ENCODE assay signal across 8 cellular contexts in the genomic region with DNA sequence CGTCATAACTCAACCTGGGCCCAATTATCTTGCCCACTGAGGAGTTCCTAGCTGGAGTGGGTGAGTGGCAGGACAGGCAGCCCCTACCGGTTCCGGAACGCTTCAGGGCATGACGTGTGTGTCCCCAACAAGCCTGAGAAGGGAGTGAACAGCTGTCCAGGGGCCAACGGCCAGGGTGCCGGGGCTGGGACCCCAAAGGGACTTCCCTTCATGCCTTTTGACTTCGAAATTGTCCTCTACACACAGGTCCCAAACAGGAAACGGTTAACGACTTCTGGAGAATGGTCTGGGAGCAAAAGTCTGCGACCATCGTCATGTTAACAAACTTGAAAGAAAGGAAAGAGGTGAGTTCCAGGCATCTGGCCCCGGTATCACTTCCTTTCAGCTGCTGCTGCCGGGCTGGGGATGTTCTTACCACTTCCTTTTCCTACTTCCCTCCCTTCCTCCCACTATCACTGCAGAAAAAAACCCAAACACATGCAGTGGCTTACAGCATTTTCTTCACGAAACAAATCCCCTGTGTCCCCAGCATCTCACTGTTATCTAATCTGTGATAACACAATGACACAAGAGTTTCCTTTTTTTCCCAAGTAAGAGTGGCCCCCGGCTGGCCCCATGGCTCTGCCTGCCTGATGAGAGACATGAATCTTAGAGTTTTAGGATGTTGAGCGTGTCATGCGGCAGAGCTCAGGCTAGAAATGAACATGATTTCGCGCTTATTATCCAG.
DNase-seq lines count a peak whose midpoint lies in the region; ATAC-seq, FAIRE-seq and TF ChIP-seq lines count a peak whose summit lies in the region.

No MANE protein-coding gene starts in this region.

- ATAC-seq in HG02763 (IDR thresholded peaks at IDR 0.05; ENCODE audit: unreplicated experiment) (peak; percentile 39), upper lobe of left lung (ENCODE audit: low FRiP score in 2 of 2) (peak in 1 of 2 donors; percentile 51)

- in situ Hi-C loops in GM13976 (cut with MboI; ENCODE audit: low sequenced_read_pairs, unreplicated experiment): no loop called here

- no peak for TF ChIP-seq POLR2A in upper lobe of left lung (IDR thresholded peaks at IDR 0.05)

- peak overlapping the region; percentile 99 for H3K27ac ChIP-seq in OCI-LY3 (ENCODE audit: low read length)
- H3K27ac ChIP-seq in angular gyrus (ENCODE audit: low read depth, low read length): peak overlapping the region; percentile 37
- H3K27ac ChIP-seq in upper lobe of left lung: peak overlapping the region; percentile 89 to 92 (median 90)

- no peak for FAIRE-seq in urothelium cell line (lab: Jason Lieb, UNC)

- H3K36me3 ChIP-seq in OCI-LY3 (replicated peaks; ENCODE audit: low read depth, low read length) (peaks cover 60% of the 10 kb centered on the region), upper lobe of left lung (peaks cover 14 to 85% (median 39%) of the 10 kb centered on the region in 4 donors)

- peaks cover 15% of the 10 kb centered on the region; the same call in 1 of the 2 replicates for H3K79me2 ChIP-seq in OCI-LY3 (ENCODE audit: low read length)

- H3K4me2 ChIP-seq in OCI-LY3 (ENCODE audit: low read length): peak overlapping the region; percentile 78

- DNase-seq in GM13976 (ENCODE audit: low spot score): peak; percentile 55
- peak; percentile 12 for DNase-seq in midbrain (lab: John Stamatoyannopoulos, UW)
- DNase-seq in upper lobe of left lung: peak in 1 of 2 donors; percentile 71
- DNase-seq in COLO668 (lab: John Stamatoyannopoulos, UW; ENCODE audit: unreplicated experiment): no peak
- no peak for DNase-seq in urothelium cell line (ENCODE audit: low spot score)

- H3K4me3 ChIP-seq in OCI-LY3 (ENCODE audit: low read length): peak overlapping the region; percentile 53
- H3K4me3 ChIP-seq in upper lobe of left lung: peak overlapping the region in 2 of 4 donors; percentile 9 to 22

- H2AFZ ChIP-seq in OCI-LY3 (ENCODE audit: low read depth, low read length): no peak overlapping the region

- TF ChIP-seq CTCF in GM13976 (IDR thresholded peaks at IDR 0.05; ENCODE audit: borderline replicate concordance, control extremely low read depth, extremely low read depth, insufficient read depth, missing control alignments) (no peak), OCI-LY3 (IDR thresholded peaks at IDR 0.05; ENCODE audit: low read depth, low read length) (no peak), upper lobe of left lung (IDR thresholded peaks at IDR 0.05) (no peak)

- WGBS in upper lobe of left lung, 2 donors: 31 to 45% methylated on average over 18 to 20 of the region's 20 CpGs

- H3K9ac ChIP-seq in OCI-LY3 (ENCODE audit: low read length): peak overlapping the region; percentile 82

- H4K20me1 ChIP-seq in OCI-LY3 (ENCODE audit: insufficient read depth, low read length): no peaks in the 10 kb centered on the region

- H3K9me3 ChIP-seq in OCI-LY3 (ENCODE audit: insufficient read depth, low read length) (no peaks in the 10 kb centered on the region), upper lobe of left lung (no peaks in the 10 kb centered on the region)

- H3K4me1 ChIP-seq in OCI-LY3 (ENCODE audit: low read length) (peaks cover 98% of the 10 kb centered on the region), upper lobe of left lung (peaks cover 24 to 37% (median 32%) of the 10 kb centered on the region in 4 donors)

- no peaks in the 10 kb centered on the region for H3K27me3 ChIP-seq in OCI-LY3 (ENCODE audit: low read depth, low read length)
- H3K27me3 ChIP-seq in upper lobe of left lung: no peaks in the 10 kb centered on the region

- peak in 1 of 4 donors; percentile 22 for TF ChIP-seq EP300 in upper lobe of left lung (IDR thresholded peaks at IDR 0.05)

Comparison
In these comparisons a context has a peak if more than half of its experiments do, and no peak if none do; other contexts are left out.
1. DNase-seq: peak in GM13976 (single experiment) and midbrain (single experiment); none in COLO668 (single experiment) and urothelium cell line (single experiment).
2. H3K27ac ChIP-seq: peak in every context shown above with its lines; median percentile 99 in OCI-LY3; 90 in upper lobe of left lung; 37 in angular gyrus.